19 cellular contexts compared by ENCODE assay signal in genomic region chr17:32873114-32873513, GRCh38. TPM values are rescaled to one million over a fixed set of nuclear protein-coding genes. Genes with fewer than 3 reads are reported as not detected.
DNase-seq lines count a peak whose midpoint lies in the region; ATAC-seq, FAIRE-seq and TF ChIP-seq lines count a peak whose summit lies in the region.
"Had no signal": no experiment of that assay in that cellular context is flagged by ENCODE, and none has a peak within 500 bp of the region (broad histone marks: within the 10 kb centered on the region; RNA-seq: fewer than 3 reads in every experiment).

No MANE protein-coding gene starts in this region.

- H3K27me3 ChIP-seq in mammary epithelial cell (ENCODE audit: insufficient read depth, low read length) = no peaks in the 10 kb centered on the region
- H3K27me3 ChIP-seq in SJCRH30 = peaks cover 5% of the 10 kb centered on the region; the same call in 1 of the 2 replicates
- no peaks in the 10 kb centered on the region for H3K27me3 ChIP-seq in esophagus muscularis mucosa

- TF ChIP-seq CTCF in mammary epithelial cell (conservative IDR thresholded peaks at IDR 0.05 in 1 of 2, IDR thresholded peaks at IDR 0.05 in 1 of 2; ENCODE audit: extremely low read depth in 1 of 2, insufficient read depth in 1 of 2, low read depth in 1 of 2, low read length in 2 of 2) (no peak), esophagus muscularis mucosa (IDR thresholded peaks at IDR 0.05) (no peak)

- H3K27me3 Mint-ChIP-seq in stimulated activated memory B cell treated with anti-CD40 and anti-IgM and Interleukin-4, amounts not matched to agents 10 μg/mL and 1 μg/mL and 100 μg/mL, for 72 hours = no peaks in the 10 kb centered on the region
- H3K27me3 Mint-ChIP-seq in T-helper 2 cell treated with Interferon-gamma antibody and Interleukin-4, amounts not matched to agents 5 μg/mL and 100 μg/mL, for 36 hours (ENCODE audit: low read depth) = peaks cover 12% of the 10 kb centered on the region

- H3K79me2 ChIP-seq in mammary epithelial cell (ENCODE audit: insufficient read depth, low read length) = peaks cover 80% of the 10 kb centered on the region

- H3K9me3 ChIP-seq in mammary epithelial cell (replicated peaks; ENCODE audit: insufficient read depth, low read length) = no peaks in the 10 kb centered on the region
- H3K9me3 ChIP-seq in SJCRH30 (replicated peaks) = no peaks in the 10 kb centered on the region
- no peaks in the 10 kb centered on the region for H3K9me3 ChIP-seq in esophagus muscularis mucosa
- H3K9me3 ChIP-seq: SK-N-SH had no signal

- no TSS peak for BruUV-seq in mammary epithelial cell (replicated peaks; lab: Mats Ljungman, UMichigan)

- H3K4me1 Mint-ChIP-seq in stimulated activated memory B cell treated with anti-CD40 and anti-IgM and Interleukin-4, amounts not matched to agents 10 μg/mL and 1 μg/mL and 100 μg/mL, for 72 hours = peaks cover 34% of the 10 kb centered on the region
- peaks cover 11% of the 10 kb centered on the region for H3K4me1 Mint-ChIP-seq in T-helper 2 cell treated with Interferon-gamma antibody and Interleukin-4, amounts not matched to agents 5 μg/mL and 100 μg/mL, for 36 hours (ENCODE audit: low read depth)

- in situ Hi-C loops in mammary epithelial cell (cut with MboI; ENCODE audit: low sequenced_read_pairs in 2 of 2) = loop anchor here (10.0 kb wide), 2 partner anchors 78 to 88 kb away; no protein-coding TSS in a partner anchor

- WGBS in mammary epithelial cell (ENCODE audit: low coverage, missing lambda C conversion rate) = 67% methylated on average over 1 of the region's 1 CpG
- 100% methylated on average over 1 of the region's 1 CpG for WGBS in esophagus muscularis mucosa

- H3K36me3 ChIP-seq in mammary epithelial cell (ENCODE audit: insufficient read depth, low read length) (no peaks in the 10 kb centered on the region), SJCRH30 (no peaks in the 10 kb centered on the region), esophagus muscularis mucosa (no peaks in the 10 kb centered on the region)

- no peak for ATAC-seq in stimulated activated memory B cell treated with anti-CD40 and anti-IgM and Interleukin-4, amounts not matched to agents 10 μg/mL and 1 μg/mL and 100 μg/mL, for 72 hours
- ATAC-seq: Right ventricle myocardium inferior had no signal

- peak overlapping the region; percentile 31 for H3K27ac ChIP-seq in mammary epithelial cell (ENCODE audit: insufficient read depth, low read depth, low read length)
- H3K27ac ChIP-seq in SJCRH30 = no peak overlapping the region
- no peak overlapping the region for H3K27ac ChIP-seq in esophagus muscularis mucosa (replicated peaks in 1 of 4)
- H3K27ac ChIP-seq: C4-2B had no signal

- no peak overlapping the region for H3K9ac ChIP-seq in mammary epithelial cell (ENCODE audit: insufficient read depth, low read length)
- H3K9ac ChIP-seq: SK-N-SH had no signal

- DNase-seq in HTR-8/SVneo (ENCODE audit: insufficient read length, low spot score) = no peak
- peak; percentile 46 for DNase-seq in mammary epithelial cell
- DNase-seq in islet precursor cell = peak; percentile 76
- no peak for DNase-seq in T-helper 2 cell treated with Interferon-gamma antibody and Interleukin-4, amounts not matched to agents 5 μg/mL and 100 μg/mL, for 36 hours (ENCODE audit: low spot score)
- DNase-seq in SJCRH30 = no peak
- DNase-seq in T1000 (lab: John Stamatoyannopoulos, UW) = no peak
- DNase-seq in esophagus muscularis mucosa (ENCODE audit: extremely low spot score) = no peak
- DNase-seq: COR-L47, DMS153, H9, NCI-H1417, NCI-H1930, NCI-H510A treated with DMSO at 0.1 percent for 48 hours, NCI-H82, SK-N-SH had no signal

- TF ChIP-seq POLR2A in esophagus muscularis mucosa (IDR thresholded peaks at IDR 0.05; ENCODE audit: low read depth) = no peak

- H3K4me3 Mint-ChIP-seq in stimulated activated memory B cell treated with anti-CD40 and anti-IgM and Interleukin-4, amounts not matched to agents 10 μg/mL and 1 μg/mL and 100 μg/mL, for 72 hours = no peak overlapping the region
- H3K4me3 Mint-ChIP-seq in T-helper 2 cell treated with Interferon-gamma antibody and Interleukin-4, amounts not matched to agents 5 μg/mL and 100 μg/mL, for 36 hours = no peak overlapping the region
- H3K4me3 Mint-ChIP-seq: H9 had no signal

- intact Hi-C loops in mammary epithelial cell (cut with micrococcal nuclease) (loop anchor here (10.0 kb wide), 1 partner anchor 388 kb away; the partner anchor contains the start of gene CDK5R1), esophagus muscularis mucosa (cut with DNase I) (no loop called here)

- H3K4me2 ChIP-seq in mammary epithelial cell (ENCODE audit: insufficient read depth, low read depth, low read length) = peak overlapping the region; percentile 41
- H3K4me2 ChIP-seq: SK-N-SH had no signal

- dilution Hi-C loops in mammary epithelial cell (cut with HindIII; ENCODE audit: low sequenced_read_pairs) = loop anchor here (10.0 kb wide), 1 partner anchor 62 kb away; no protein-coding TSS in a partner anchor

- FAIRE-seq in HTR-8/SVneo (lab: Jason Lieb, UNC) = peak; percentile 20
- FAIRE-seq: GM19239 had no signal

- H3K4me1 ChIP-seq in mammary epithelial cell (ENCODE audit: insufficient read depth, low read length) (peaks cover 22% of the 10 kb centered on the region), SJCRH30 (no peaks in the 10 kb centered on the region), esophagus muscularis mucosa (peaks cover 23 to 57% (median 48%) of the 10 kb centered on the region in 4 donors)

- H3K4me3 ChIP-seq in mammary epithelial cell (replicated peaks in 1 of 3; ENCODE audit: insufficient read depth in 1 of 3, low read depth in 2 of 3, low read length in 3 of 3) (no peak overlapping the region), SJCRH30 (no peak overlapping the region), esophagus muscularis mucosa (no peak overlapping the region)

- peak overlapping the region; percentile 6 for H3K27ac Mint-ChIP-seq in stimulated activated memory B cell treated with anti-CD40 and anti-IgM and Interleukin-4, amounts not matched to agents 10 μg/mL and 1 μg/mL and 100 μg/mL, for 72 hours
- H3K27ac Mint-ChIP-seq in T-helper 2 cell treated with Interferon-gamma antibody and Interleukin-4, amounts not matched to agents 5 μg/mL and 100 μg/mL, for 36 hours = no peak overlapping the region

- CTCF ChIA-PET in mammary epithelial cell (lab: Charles Lee; ENCODE audit: low non-redundant PET) = no interaction called here

- H3K36me3 Mint-ChIP-seq in stimulated activated memory B cell treated with anti-CD40 and anti-IgM and Interleukin-4, amounts not matched to agents 10 μg/mL and 1 μg/mL and 100 μg/mL, for 72 hours = no peaks in the 10 kb centered on the region
- no peaks in the 10 kb centered on the region for H3K36me3 Mint-ChIP-seq in T-helper 2 cell treated with Interferon-gamma antibody and Interleukin-4, amounts not matched to agents 5 μg/mL and 100 μg/mL, for 36 hours (ENCODE audit: low read depth)

- H3K9me3 Mint-ChIP-seq in stimulated activated memory B cell treated with anti-CD40 and anti-IgM and Interleukin-4, amounts not matched to agents 10 μg/mL and 1 μg/mL and 100 μg/mL, for 72 hours = no peaks in the 10 kb centered on the region
- H3K9me3 Mint-ChIP-seq in T-helper 2 cell treated with Interferon-gamma antibody and Interleukin-4, amounts not matched to agents 5 μg/mL and 100 μg/mL, for 36 hours = no peaks in the 10 kb centered on the region
- H3K9me3 Mint-ChIP-seq: H9 had no signal

- no peaks in the 10 kb centered on the region for H4K20me1 ChIP-seq in mammary epithelial cell (ENCODE audit: insufficient read depth, low read length)

- no peak overlapping the region for H2AFZ ChIP-seq in mammary epithelial cell (ENCODE audit: low read depth, low read length)

- TF ChIP-seq EP300 in esophagus muscularis mucosa (IDR thresholded peaks at IDR 0.05) = no peak

RNA-seq across cellular contexts. Expression of gene MYO1D, which starts 3.8 kb away (rescaled TPM):
- total RNA-seq in mammary epithelial cell = 10 to 100 TPM; 54.3 to 67.2 TPM
- 55.2 TPM for polyA plus RNA-seq in mammary epithelial cell
- polyA minus RNA-seq in mammary epithelial cell = 99.1 TPM
- total RNA-seq in SJCRH30 (2014; rRNA removed; shearing (Covaris generic)) = 2.3 and 3.7 TPM in 2 replicates
- total RNA-seq in esophagus muscularis mucosa = 10 to 100 TPM; 27.3 to 30.3 (median 29.0) TPM

RNA-seq across cellular contexts. Expression of gene TMEM98, which starts 54.8 kb away (rescaled TPM):
- 100 to 1,000 TPM in 1 of 2 donors, 10 to 100 TPM in 1; 39.5 to 127 TPM for total RNA-seq in mammary epithelial cell
- 91.0 TPM for polyA plus RNA-seq in mammary epithelial cell
- polyA minus RNA-seq in mammary epithelial cell = 37.2 TPM
- total RNA-seq in SJCRH30 (2014; rRNA removed; shearing (Covaris generic)) = 68.6 and 71.8 TPM in 2 replicates
- total RNA-seq in esophagus muscularis mucosa = 10 to 100 TPM; 39.3 to 73.4 (median 54.2) TPM

Comparison
In these comparisons a context has a peak if more than half of its experiments do, and no peak if none do; other contexts are left out.
1. DNase-seq: peak in mammary epithelial cell (single experiment) and islet precursor cell (single experiment); none in HTR-8/SVneo (single experiment), T-helper 2 cell treated with Interferon-gamma antibody and Interleukin-4, amounts not matched to agents 5 μg/mL and 100 μg/mL, for 36 hours (single experiment), SJCRH30 (0 of 2), T1000 (single experiment) and esophagus muscularis mucosa (single experiment).